ENCODE assay signal across 1 cellular context in the genomic region with DNA sequence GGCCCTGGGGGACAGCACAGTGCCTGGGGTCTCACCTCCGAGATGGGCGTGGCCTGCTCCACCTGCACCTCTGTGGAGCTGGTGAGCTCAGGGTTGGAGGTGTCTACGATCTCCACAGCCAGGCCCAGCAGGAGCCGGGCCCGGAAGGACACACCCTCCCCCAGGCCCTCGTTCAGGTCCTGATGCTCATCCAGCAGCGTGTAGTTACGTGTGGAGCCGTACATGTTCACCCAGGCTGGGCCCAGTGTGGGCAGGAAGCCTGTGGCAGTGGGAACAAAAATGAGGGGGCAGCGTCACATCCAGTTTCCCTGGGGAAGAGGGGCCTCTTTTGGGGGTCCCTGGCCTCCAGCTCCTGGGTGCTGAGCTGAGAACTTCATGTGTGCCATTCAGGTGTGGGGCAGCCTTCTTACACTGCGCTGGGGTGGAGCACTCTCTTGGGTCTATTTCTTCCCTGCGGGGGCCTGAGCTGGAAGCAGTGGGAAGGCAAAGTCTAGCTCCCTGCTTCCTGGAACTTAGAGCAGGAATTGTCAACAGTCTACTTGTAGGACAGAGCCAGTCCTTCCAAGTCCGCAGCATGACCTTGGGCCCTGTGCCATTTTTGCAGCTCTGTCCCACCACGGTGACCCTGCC.
TF ChIP-seq lines count a peak whose summit lies in the region.

No MANE protein-coding gene starts in this region.

TF ChIP-seq in HepG2, 621 proteins besides CTCF, POLR2A, EP300 and RAD21 (continued from another document):
- TF ChIP-seq, protein P1, sequence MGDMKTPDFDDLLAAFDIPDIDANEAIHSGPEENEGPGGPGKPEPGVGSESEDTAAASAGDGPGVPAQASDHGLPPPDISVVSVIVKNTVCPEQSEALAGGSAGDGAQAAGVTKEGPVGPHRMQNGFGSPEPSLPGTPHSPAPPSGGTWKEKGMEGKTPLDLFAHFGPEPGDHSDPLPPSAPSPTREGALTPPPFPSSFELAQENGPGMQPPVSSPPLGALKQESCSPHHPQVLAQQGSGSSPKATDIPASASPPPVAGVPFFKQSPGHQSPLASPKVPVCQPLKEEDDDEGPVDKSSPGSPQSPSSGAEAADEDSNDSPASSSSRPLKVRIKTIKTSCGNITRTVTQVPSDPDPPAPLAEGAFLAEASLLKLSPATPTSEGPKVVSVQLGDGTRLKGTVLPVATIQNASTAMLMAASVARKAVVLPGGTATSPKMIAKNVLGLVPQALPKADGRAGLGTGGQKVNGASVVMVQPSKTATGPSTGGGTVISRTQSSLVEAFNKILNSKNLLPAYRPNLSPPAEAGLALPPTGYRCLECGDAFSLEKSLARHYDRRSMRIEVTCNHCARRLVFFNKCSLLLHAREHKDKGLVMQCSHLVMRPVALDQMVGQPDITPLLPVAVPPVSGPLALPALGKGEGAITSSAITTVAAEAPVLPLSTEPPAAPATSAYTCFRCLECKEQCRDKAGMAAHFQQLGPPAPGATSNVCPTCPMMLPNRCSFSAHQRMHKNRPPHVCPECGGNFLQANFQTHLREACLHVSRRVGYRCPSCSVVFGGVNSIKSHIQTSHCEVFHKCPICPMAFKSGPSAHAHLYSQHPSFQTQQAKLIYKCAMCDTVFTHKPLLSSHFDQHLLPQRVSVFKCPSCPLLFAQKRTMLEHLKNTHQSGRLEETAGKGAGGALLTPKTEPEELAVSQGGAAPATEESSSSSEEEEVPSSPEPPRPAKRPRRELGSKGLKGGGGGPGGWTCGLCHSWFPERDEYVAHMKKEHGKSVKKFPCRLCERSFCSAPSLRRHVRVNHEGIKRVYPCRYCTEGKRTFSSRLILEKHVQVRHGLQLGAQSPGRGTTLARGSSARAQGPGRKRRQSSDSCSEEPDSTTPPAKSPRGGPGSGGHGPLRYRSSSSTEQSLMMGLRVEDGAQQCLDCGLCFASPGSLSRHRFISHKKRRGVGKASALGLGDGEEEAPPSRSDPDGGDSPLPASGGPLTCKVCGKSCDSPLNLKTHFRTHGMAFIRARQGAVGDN (CRISPR knock-in tag; IDR thresholded peaks at IDR 0.05) = peak; percentile 3; the same call in 1 of the 2 replicates
- TF ChIP-seq NCOA1 (CRISPR knock-in tag; IDR thresholded peaks at IDR 0.05) (0 out of 2 replicates have a peak, but pooled peaks have one; percentile 12), MTF2 (CRISPR knock-in tag; IDR thresholded peaks at IDR 0.05; ENCODE audit: borderline replicate concordance) (0 out of 2 replicates have a peak, but pooled peaks have one; percentile 16), TRIM24 (CRISPR knock-in tag; IDR thresholded peaks at IDR 0.05) (0 out of 2 replicates have a peak, but pooled peaks have one; percentile 22), ATAD3A (CRISPR knock-in tag; IDR thresholded peaks at IDR 0.05) (0 out of 2 replicates have a peak, but pooled peaks have one; percentile 29)
- TF ChIP-seq, protein P2, sequence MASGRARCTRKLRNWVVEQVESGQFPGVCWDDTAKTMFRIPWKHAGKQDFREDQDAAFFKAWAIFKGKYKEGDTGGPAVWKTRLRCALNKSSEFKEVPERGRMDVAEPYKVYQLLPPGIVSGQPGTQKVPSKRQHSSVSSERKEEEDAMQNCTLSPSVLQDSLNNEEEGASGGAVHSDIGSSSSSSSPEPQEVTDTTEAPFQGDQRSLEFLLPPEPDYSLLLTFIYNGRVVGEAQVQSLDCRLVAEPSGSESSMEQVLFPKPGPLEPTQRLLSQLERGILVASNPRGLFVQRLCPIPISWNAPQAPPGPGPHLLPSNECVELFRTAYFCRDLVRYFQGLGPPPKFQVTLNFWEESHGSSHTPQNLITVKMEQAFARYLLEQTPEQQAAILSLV (CRISPR knock-in tag; IDR thresholded peaks at IDR 0.05; ENCODE audit: borderline replicate concordance) = 0 out of 2 replicates have a peak, but pooled peaks have one; percentile 40
